Comparison of ENCODE assay signal across 1 cellular context in the genomic region with DNA sequence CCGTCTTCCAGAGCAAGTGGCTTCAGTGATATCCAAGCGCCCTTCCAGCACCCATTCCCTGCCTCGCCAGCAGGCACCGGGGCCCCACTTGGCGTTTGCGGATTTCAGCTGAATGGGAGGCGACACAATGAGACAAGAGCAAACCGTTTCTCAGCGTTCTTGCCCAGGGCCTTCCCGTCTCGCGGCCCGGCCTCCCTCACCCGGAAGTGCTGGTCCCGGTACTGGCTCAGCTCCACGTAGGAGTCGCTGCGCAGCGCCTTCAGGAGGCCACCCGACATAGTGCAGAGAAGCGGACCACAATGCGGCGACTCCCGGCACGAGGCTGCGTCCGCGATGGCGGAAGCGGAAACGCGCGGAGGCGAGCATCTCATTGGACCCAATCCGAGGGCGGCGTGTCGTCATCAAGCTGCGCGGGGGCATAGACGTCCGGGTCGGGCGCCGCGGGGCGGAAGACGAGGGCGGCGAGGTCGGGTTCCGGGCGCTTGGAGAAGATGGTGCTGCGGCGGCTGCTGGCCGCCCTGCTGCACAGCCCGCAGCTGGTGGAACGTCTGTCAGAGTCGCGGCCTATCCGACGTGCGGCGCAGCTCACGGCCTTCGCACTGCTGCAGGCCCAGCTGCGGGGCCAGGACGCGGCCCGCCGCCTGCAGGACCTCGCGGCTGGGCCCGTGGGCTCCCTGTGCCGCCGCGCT.
TF ChIP-seq lines count a peak whose summit lies in the region.

A gene (minus strand): TSS at position 303 of the 689 bp plus-strand sequence. CDS start 25 bp downstream, at position 278.

TF ChIP-seq in K562, 482 proteins besides CTCF, POLR2A, EP300 and RAD21 (continued from another document and continues in another):
- TF ChIP-seq, protein P1, sequence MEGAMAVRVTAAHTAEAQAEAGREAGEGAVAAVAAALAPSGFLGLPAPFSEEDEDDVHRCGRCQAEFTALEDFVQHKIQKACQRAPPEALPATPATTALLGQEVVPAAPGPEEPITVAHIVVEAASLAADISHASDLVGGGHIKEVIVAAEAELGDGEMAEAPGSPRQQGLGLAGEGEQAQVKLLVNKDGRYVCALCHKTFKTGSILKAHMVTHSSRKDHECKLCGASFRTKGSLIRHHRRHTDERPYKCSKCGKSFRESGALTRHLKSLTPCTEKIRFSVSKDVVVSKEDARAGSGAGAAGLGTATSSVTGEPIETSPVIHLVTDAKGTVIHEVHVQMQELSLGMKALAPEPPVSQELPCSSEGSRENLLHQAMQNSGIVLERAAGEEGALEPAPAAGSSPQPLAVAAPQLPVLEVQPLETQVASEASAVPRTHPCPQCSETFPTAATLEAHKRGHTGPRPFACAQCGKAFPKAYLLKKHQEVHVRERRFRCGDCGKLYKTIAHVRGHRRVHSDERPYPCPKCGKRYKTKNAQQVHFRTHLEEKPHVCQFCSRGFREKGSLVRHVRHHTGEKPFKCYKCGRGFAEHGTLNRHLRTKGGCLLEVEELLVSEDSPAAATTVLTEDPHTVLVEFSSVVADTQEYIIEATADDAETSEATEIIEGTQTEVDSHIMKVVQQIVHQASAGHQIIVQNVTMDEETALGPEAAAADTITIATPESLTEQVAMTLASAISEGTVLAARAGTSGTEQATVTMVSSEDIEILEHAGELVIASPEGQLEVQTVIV (CRISPR knock-in tag; IDR thresholded peaks at IDR 0.05; ENCODE audit: borderline replicate concordance) = no peak
- no peak for TF ChIP-seq XRCC3 (IDR thresholded peaks at IDR 0.05)
- no peak for TF ChIP-seq RFX7 (CRISPR knock-in tag; IDR thresholded peaks at IDR 0.05)
- TF ChIP-seq E2F3 (CRISPR knock-in tag; IDR thresholded peaks at IDR 0.05) = no peak
- TF ChIP-seq ZNF217 (CRISPR knock-in tag; IDR thresholded peaks at IDR 0.05) = no peak
- TF ChIP-seq NBN (IDR thresholded peaks at IDR 0.05; ENCODE audit: low read depth) = peak; percentile 86; the same call in 1 of the 2 replicates
- no peak for TF ChIP-seq STAT5A (IDR thresholded peaks at IDR 0.05; ENCODE audit: borderline replicate concordance, low read length)
- TF ChIP-seq TRIM24 (IDR thresholded peaks at IDR 0.05) = peak in 1 of 2 experiments; percentile 60; a peak in 1 of 4 replicates
- TF ChIP-seq, protein P2, sequence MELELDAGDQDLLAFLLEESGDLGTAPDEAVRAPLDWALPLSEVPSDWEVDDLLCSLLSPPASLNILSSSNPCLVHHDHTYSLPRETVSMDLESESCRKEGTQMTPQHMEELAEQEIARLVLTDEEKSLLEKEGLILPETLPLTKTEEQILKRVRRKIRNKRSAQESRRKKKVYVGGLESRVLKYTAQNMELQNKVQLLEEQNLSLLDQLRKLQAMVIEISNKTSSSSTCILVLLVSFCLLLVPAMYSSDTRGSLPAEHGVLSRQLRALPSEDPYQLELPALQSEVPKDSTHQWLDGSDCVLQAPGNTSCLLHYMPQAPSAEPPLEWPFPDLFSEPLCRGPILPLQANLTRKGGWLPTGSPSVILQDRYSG (tag; conservative IDR thresholded peaks at IDR 0.05; ENCODE audit: low read depth) = no peak
- TF ChIP-seq RBFOX2 (IDR thresholded peaks at IDR 0.05; ENCODE audit: low read depth, low read length) = peak; percentile 99
- peak in 1 of 2 experiments; percentile 92; a peak in 2 of 4 replicates for TF ChIP-seq TEAD1 (CRISPR knock-in tag; IDR thresholded peaks at IDR 0.05)
- TF ChIP-seq, protein P3, sequence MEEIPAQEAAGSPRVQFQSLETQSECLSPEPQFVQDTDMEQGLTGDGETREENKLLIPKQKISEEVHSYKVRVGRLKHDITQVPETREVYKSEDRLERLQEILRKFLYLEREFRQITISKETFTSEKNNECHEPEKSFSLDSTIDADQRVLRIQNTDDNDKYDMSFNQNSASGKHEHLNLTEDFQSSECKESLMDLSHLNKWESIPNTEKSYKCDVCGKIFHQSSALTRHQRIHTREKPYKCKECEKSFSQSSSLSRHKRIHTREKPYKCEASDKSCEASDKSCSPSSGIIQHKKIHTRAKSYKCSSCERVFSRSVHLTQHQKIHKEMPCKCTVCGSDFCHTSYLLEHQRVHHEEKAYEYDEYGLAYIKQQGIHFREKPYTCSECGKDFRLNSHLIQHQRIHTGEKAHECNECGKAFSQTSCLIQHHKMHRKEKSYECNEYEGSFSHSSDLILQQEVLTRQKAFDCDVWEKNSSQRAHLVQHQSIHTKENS (CRISPR knock-in tag; IDR thresholded peaks at IDR 0.05) = no peak
- TF ChIP-seq FOXA3 (CRISPR knock-in tag; conservative IDR thresholded peaks at IDR 0.05 in 1 of 2, IDR thresholded peaks at IDR 0.05 in 1 of 2) = peak in 1 of 2 experiments; percentile 80; a peak in 1 of 4 replicates
- TF ChIP-seq, protein P4, sequence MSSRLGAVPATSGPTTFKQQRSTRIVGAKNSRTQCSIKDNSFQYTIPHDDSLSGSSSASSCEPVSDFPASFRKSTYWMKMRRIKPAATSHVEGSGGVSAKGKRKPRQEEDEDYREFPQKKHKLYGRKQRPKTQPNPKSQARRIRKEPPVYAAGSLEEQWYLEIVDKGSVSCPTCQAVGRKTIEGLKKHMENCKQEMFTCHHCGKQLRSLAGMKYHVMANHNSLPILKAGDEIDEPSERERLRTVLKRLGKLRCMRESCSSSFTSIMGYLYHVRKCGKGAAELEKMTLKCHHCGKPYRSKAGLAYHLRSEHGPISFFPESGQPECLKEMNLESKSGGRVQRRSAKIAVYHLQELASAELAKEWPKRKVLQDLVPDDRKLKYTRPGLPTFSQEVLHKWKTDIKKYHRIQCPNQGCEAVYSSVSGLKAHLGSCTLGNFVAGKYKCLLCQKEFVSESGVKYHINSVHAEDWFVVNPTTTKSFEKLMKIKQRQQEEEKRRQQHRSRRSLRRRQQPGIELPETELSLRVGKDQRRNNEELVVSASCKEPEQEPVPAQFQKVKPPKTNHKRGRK (tag; IDR thresholded peaks at IDR 0.05) = no peak
- TF ChIP-seq, protein P5, sequence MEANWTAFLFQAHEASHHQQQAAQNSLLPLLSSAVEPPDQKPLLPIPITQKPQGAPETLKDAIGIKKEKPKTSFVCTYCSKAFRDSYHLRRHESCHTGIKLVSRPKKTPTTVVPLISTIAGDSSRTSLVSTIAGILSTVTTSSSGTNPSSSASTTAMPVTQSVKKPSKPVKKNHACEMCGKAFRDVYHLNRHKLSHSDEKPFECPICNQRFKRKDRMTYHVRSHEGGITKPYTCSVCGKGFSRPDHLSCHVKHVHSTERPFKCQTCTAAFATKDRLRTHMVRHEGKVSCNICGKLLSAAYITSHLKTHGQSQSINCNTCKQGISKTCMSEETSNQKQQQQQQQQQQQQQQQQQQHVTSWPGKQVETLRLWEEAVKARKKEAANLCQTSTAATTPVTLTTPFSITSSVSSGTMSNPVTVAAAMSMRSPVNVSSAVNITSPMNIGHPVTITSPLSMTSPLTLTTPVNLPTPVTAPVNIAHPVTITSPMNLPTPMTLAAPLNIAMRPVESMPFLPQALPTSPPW (CRISPR knock-in tag; IDR thresholded peaks at IDR 0.05) = peak; percentile 66
- TF ChIP-seq, protein P6, sequence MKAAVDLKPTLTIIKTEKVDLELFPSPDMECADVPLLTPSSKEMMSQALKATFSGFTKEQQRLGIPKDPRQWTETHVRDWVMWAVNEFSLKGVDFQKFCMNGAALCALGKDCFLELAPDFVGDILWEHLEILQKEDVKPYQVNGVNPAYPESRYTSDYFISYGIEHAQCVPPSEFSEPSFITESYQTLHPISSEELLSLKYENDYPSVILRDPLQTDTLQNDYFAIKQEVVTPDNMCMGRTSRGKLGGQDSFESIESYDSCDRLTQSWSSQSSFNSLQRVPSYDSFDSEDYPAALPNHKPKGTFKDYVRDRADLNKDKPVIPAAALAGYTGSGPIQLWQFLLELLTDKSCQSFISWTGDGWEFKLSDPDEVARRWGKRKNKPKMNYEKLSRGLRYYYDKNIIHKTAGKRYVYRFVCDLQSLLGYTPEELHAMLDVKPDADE (conservative IDR thresholded peaks at IDR 0.05; ENCODE audit: control insufficient read depth, low read depth, low read length) = peak; percentile 88; the same call in 1 of the 2 replicates
- no peak for TF ChIP-seq MTA2 (IDR thresholded peaks at IDR 0.05; ENCODE audit: low read depth)
- TF ChIP-seq PHF21A (IDR thresholded peaks at IDR 0.05; ENCODE audit: borderline replicate concordance, low read depth) = 0 out of 2 replicates have a peak, but pooled peaks have one; percentile 19
- TF ChIP-seq, protein P7, sequence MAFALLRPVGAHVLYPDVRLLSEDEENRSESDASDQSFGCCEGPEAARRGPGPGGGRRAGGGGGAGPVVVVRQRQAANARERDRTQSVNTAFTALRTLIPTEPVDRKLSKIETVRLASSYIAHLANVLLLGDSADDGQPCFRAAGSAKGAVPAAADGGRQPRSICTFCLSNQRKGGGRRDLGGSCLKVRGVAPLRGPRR (CRISPR knock-in tag; IDR thresholded peaks at IDR 0.05) = no peak
- peak; percentile 31 to 40; a peak in 2 of 4 replicates for TF ChIP-seq SIX5 (IDR thresholded peaks at IDR 0.05; ENCODE audit: borderline replicate concordance in 1 of 2, insufficient read depth in 1 of 2, low read depth in 1 of 2, low read length in 2 of 2)
- no peak for TF ChIP-seq FOXA1 (IDR thresholded peaks at IDR 0.05; ENCODE audit: borderline replicate concordance)
- peak; percentile 85 for TF ChIP-seq CTBP1 (IDR thresholded peaks at IDR 0.05; ENCODE audit: borderline replicate concordance)
- TF ChIP-seq, protein P8, sequence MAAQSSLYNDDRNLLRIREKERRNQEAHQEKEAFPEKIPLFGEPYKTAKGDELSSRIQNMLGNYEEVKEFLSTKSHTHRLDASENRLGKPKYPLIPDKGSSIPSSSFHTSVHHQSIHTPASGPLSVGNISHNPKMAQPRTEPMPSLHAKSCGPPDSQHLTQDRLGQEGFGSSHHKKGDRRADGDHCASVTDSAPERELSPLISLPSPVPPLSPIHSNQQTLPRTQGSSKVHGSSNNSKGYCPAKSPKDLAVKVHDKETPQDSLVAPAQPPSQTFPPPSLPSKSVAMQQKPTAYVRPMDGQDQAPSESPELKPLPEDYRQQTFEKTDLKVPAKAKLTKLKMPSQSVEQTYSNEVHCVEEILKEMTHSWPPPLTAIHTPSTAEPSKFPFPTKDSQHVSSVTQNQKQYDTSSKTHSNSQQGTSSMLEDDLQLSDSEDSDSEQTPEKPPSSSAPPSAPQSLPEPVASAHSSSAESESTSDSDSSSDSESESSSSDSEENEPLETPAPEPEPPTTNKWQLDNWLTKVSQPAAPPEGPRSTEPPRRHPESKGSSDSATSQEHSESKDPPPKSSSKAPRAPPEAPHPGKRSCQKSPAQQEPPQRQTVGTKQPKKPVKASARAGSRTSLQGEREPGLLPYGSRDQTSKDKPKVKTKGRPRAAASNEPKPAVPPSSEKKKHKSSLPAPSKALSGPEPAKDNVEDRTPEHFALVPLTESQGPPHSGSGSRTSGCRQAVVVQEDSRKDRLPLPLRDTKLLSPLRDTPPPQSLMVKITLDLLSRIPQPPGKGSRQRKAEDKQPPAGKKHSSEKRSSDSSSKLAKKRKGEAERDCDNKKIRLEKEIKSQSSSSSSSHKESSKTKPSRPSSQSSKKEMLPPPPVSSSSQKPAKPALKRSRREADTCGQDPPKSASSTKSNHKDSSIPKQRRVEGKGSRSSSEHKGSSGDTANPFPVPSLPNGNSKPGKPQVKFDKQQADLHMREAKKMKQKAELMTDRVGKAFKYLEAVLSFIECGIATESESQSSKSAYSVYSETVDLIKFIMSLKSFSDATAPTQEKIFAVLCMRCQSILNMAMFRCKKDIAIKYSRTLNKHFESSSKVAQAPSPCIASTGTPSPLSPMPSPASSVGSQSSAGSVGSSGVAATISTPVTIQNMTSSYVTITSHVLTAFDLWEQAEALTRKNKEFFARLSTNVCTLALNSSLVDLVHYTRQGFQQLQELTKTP (IDR thresholded peaks at IDR 0.05; ENCODE audit: low read depth in 1 of 2, partially characterized antibody in 2 of 2) = peak in 1 of 2 experiments; percentile 70
- TF ChIP-seq L3MBTL2 (IDR thresholded peaks at IDR 0.05) = peak; percentile 95
- TF ChIP-seq XRCC5 (IDR thresholded peaks at IDR 0.05; ENCODE audit: low read depth, low read length) = peak; percentile 78; the same call in 1 of the 2 replicates
- TF ChIP-seq, protein P9, sequence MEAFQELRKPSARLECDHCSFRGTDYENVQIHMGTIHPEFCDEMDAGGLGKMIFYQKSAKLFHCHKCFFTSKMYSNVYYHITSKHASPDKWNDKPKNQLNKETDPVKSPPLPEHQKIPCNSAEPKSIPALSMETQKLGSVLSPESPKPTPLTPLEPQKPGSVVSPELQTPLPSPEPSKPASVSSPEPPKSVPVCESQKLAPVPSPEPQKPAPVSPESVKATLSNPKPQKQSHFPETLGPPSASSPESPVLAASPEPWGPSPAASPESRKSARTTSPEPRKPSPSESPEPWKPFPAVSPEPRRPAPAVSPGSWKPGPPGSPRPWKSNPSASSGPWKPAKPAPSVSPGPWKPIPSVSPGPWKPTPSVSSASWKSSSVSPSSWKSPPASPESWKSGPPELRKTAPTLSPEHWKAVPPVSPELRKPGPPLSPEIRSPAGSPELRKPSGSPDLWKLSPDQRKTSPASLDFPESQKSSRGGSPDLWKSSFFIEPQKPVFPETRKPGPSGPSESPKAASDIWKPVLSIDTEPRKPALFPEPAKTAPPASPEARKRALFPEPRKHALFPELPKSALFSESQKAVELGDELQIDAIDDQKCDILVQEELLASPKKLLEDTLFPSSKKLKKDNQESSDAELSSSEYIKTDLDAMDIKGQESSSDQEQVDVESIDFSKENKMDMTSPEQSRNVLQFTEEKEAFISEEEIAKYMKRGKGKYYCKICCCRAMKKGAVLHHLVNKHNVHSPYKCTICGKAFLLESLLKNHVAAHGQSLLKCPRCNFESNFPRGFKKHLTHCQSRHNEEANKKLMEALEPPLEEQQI (IDR thresholded peaks at IDR 0.05) = no peak
- no peak for TF ChIP-seq HDAC6 (IDR thresholded peaks at IDR 0.05; ENCODE audit: low read depth, low read length)
- TF ChIP-seq, protein P10, sequence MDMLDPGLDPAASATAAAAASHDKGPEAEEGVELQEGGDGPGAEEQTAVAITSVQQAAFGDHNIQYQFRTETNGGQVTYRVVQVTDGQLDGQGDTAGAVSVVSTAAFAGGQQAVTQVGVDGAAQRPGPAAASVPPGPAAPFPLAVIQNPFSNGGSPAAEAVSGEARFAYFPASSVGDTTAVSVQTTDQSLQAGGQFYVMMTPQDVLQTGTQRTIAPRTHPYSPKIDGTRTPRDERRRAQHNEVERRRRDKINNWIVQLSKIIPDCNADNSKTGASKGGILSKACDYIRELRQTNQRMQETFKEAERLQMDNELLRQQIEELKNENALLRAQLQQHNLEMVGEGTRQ (CRISPR knock-in tag; IDR thresholded peaks at IDR 0.05) = no peak
- no peak for TF ChIP-seq ZNF146 (CRISPR knock-in tag; IDR thresholded peaks at IDR 0.05; ENCODE audit: unreplicated experiment)
- no peak for TF ChIP-seq ZNF133 (CRISPR knock-in tag; IDR thresholded peaks at IDR 0.05)
- TF ChIP-seq ESRRB (CRISPR knock-in tag; IDR thresholded peaks at IDR 0.05; ENCODE audit: borderline replicate concordance) = no peak
- peak; percentile 63; the same call in 1 of the 2 replicates for TF ChIP-seq NCOA1 (IDR thresholded peaks at IDR 0.05; ENCODE audit: low read depth)
- TF ChIP-seq, protein P11, sequence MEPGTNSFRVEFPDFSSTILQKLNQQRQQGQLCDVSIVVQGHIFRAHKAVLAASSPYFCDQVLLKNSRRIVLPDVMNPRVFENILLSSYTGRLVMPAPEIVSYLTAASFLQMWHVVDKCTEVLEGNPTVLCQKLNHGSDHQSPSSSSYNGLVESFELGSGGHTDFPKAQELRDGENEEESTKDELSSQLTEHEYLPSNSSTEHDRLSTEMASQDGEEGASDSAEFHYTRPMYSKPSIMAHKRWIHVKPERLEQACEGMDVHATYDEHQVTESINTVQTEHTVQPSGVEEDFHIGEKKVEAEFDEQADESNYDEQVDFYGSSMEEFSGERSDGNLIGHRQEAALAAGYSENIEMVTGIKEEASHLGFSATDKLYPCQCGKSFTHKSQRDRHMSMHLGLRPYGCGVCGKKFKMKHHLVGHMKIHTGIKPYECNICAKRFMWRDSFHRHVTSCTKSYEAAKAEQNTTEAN (CRISPR knock-in tag; IDR thresholded peaks at IDR 0.05) = peak; percentile 83
- no peak for TF ChIP-seq FOXJ3 (CRISPR knock-in tag; IDR thresholded peaks at IDR 0.05)
